Comparison of ENCODE assay signal across 20 cellular contexts in the genomic region with DNA sequence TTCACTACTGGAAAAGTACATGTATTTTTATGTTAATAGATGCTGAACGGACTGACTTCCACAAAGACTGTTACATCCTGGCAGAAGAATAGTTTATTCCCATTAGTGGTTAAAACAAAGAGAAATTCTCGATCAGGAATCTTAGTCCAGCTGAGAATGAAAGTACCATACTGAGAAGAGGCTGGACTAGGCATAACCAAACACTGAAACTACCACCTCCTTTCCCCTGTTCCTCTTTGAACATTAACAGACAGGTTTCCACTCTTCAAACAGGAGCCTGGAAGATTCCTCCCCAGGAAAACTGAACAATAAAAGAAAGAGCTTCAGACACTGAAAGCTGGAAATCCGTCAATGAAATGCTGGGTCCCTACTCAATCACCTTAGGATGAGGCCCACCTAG. TPM values are rescaled to one million over a fixed set of nuclear protein-coding genes. Genes with fewer than 3 reads are reported as not detected.
DNase-seq lines count a peak whose midpoint lies in the region; ATAC-seq and TF ChIP-seq lines count a peak whose summit lies in the region.
"Had no signal": no experiment of that assay in that cellular context is flagged by ENCODE, and none has a peak within 500 bp of the region (broad histone marks: within the 10 kb centered on the region; RNA-seq: fewer than 3 reads in every experiment).

No MANE protein-coding gene starts in this region.

- peaks cover 2% of the 10 kb centered on the region for H3K27me3 Mint-ChIP-seq in GM23338 (ENCODE audit: insufficient read depth, low read depth, poor library complexity)
- H3K27me3 Mint-ChIP-seq in activated CD4-positive, alpha-beta T cell treated with anti-CD3 and anti-CD28 coated beads, Interleukin-2, amount 10 ng/mL, durations not matched to agents 24 days and 14 days, result no peaks in the 10 kb centered on the region
- H3K27me3 Mint-ChIP-seq: activated CD4-positive, alpha-beta memory T cell treated with anti-CD3 and anti-CD28 coated beads for 36 hours; activated naive CD8-positive, alpha-beta T cell treated with anti-CD3 and anti-CD28 coated beads, Interleukin-2, amount 50 U/mL, for 24 hours; naive thymus-derived CD8-positive, alpha-beta T cell had no signal

- H2BK12ac ChIP-seq in trophoblast cell (ENCODE audit: low read length), result no peak overlapping the region

- intact Hi-C loops in activated CD4-positive, alpha-beta T cell treated with anti-CD3 and anti-CD28 coated beads, Interleukin-2, amount 10 ng/mL, durations not matched to agents 24 days and 14 days (cut with micrococcal nuclease), result no loop called here
- intact Hi-C loops in left ventricle myocardium inferior (cut with micrococcal nuclease), result no loop called here

- peaks cover 20% of the 10 kb centered on the region for H3K4me1 Mint-ChIP-seq in GM23338
- H3K4me1 Mint-ChIP-seq in activated CD4-positive, alpha-beta T cell treated with anti-CD3 and anti-CD28 coated beads, Interleukin-2, amount 10 ng/mL, durations not matched to agents 24 days and 14 days, result peaks cover 3% of the 10 kb centered on the region

- H4K20me1 ChIP-seq in GM23338 (replicated peaks; ENCODE audit: insufficient read depth), result no peaks in the 10 kb centered on the region; the same call in 1 of the 2 replicates

- no peak overlapping the region for H3K4me3 ChIP-seq in GM23338
- H3K4me3 ChIP-seq in RWPE2 (ENCODE audit: severe bottlenecking), result no peak overlapping the region
- no peak overlapping the region for H3K4me3 ChIP-seq in trophoblast cell (ENCODE audit: low read depth, low read length)
- no peak overlapping the region for H3K4me3 ChIP-seq in left ventricle myocardium inferior
- H3K4me3 ChIP-seq: lower lobe of right lung, prostate gland, SK-N-MC, uterus had no signal

- peaks cover 5% of the 10 kb centered on the region; the same call in 1 of the 3 replicates for H3K9me3 Mint-ChIP-seq in GM23338
- peaks cover 7% of the 10 kb centered on the region for H3K9me3 Mint-ChIP-seq in activated CD4-positive, alpha-beta T cell treated with anti-CD3 and anti-CD28 coated beads, Interleukin-2, amount 10 ng/mL, durations not matched to agents 24 days and 14 days

- H3K79me1 ChIP-seq in trophoblast cell (ENCODE audit: low read length), result peaks cover 3% of the 10 kb centered on the region

- H3K9ac ChIP-seq in trophoblast cell (ENCODE audit: low read length), result no peak overlapping the region

- H3K4ac ChIP-seq in trophoblast cell (ENCODE audit: low read depth, low read length), result no peak overlapping the region

- H2BK120ac ChIP-seq in trophoblast cell (ENCODE audit: insufficient read depth, low read length, poor library complexity), result peak overlapping the region; percentile 26

- no peaks in the 10 kb centered on the region for H3K27me3 ChIP-seq in GM23338 (ENCODE audit: insufficient read depth)
- H3K27me3 ChIP-seq in RWPE2 (ENCODE audit: insufficient read depth, poor library complexity, severe bottlenecking), result no peaks in the 10 kb centered on the region
- no peaks in the 10 kb centered on the region for H3K27me3 ChIP-seq in trophoblast cell (ENCODE audit: insufficient read depth, low read length)
- H3K27me3 ChIP-seq in left ventricle myocardium inferior (ENCODE audit: low read depth), result no peaks in the 10 kb centered on the region
- H3K27me3 ChIP-seq: uterus had no signal

- no peaks in the 10 kb centered on the region for H3K9me2 ChIP-seq in GM23338 (ENCODE audit: insufficient read depth)

- TF ChIP-seq CTCF in GM23338 (conservative IDR thresholded peaks at IDR 0.05; ENCODE audit: low read depth in 2 of 2) (no peak), RWPE2 (IDR thresholded peaks at IDR 0.05; ENCODE audit: poor library complexity, severe bottlenecking) (no peak), left ventricle myocardium inferior (IDR thresholded peaks at IDR 0.05; ENCODE audit: borderline replicate concordance) (no peak)

- no peak overlapping the region for H3K27ac Mint-ChIP-seq in GM23338
- no peak overlapping the region for H3K27ac Mint-ChIP-seq in activated CD4-positive, alpha-beta T cell treated with anti-CD3 and anti-CD28 coated beads, Interleukin-2, amount 10 ng/mL, durations not matched to agents 24 days and 14 days
- H3K27ac Mint-ChIP-seq: activated CD4-positive, alpha-beta memory T cell treated with anti-CD3 and anti-CD28 coated beads for 36 hours; activated naive CD8-positive, alpha-beta T cell treated with anti-CD3 and anti-CD28 coated beads, Interleukin-2, amount 50 U/mL, for 24 hours; activated T-helper 1 cell treated with anti-CD3 and anti-CD28 coated beads, Interleukin-12 subunit alpha, Interleukin-12 subunit beta, Interleukin-2, Interleukin-4 antibody, amounts not matched to agents 30 ng/mL and 10 ng/mL and 1 ng/mL, durations not matched to agents 14 hours and 24 hours and 36 hours; naive thymus-derived CD8-positive, alpha-beta T cell had no signal

- H4K91ac ChIP-seq in trophoblast cell (ENCODE audit: low read depth, low read length), result peak overlapping the region; percentile 71

- H3K27ac ChIP-seq in GM23338 (ENCODE audit: low read depth), result no peak overlapping the region
- peak overlapping the region; percentile 6 for H3K27ac ChIP-seq in RWPE2 (ENCODE audit: poor library complexity, severe bottlenecking)
- peak overlapping the region; percentile 51 for H3K27ac ChIP-seq in trophoblast cell (ENCODE audit: low read depth, low read length)
- H3K27ac ChIP-seq in left ventricle myocardium inferior (replicated peaks), result no peak overlapping the region
- H3K27ac ChIP-seq: lower lobe of right lung, SK-N-MC, uterus had no signal

- no CpG with 5 or more reads among the region's 3 CpGs for WGBS in trophoblast cell (ENCODE audit: extremely low coverage, insufficient coverage, insufficient read length)

- no peaks in the 10 kb centered on the region for H3F3A ChIP-seq in GM23338 (replicated peaks; ENCODE audit: low read depth)

- H3K4me3 Mint-ChIP-seq in GM23338, result no peak overlapping the region
- H3K4me3 Mint-ChIP-seq in activated CD4-positive, alpha-beta T cell treated with anti-CD3 and anti-CD28 coated beads, Interleukin-2, amount 10 ng/mL, durations not matched to agents 24 days and 14 days, result no peak overlapping the region
- H3K4me3 Mint-ChIP-seq: activated CD4-positive, alpha-beta memory T cell treated with anti-CD3 and anti-CD28 coated beads for 36 hours; activated naive CD8-positive, alpha-beta T cell treated with anti-CD3 and anti-CD28 coated beads, Interleukin-2, amount 50 U/mL, for 24 hours; activated T-helper 1 cell treated with anti-CD3 and anti-CD28 coated beads, Interleukin-12 subunit alpha, Interleukin-12 subunit beta, Interleukin-2, Interleukin-4 antibody, amounts not matched to agents 30 ng/mL and 10 ng/mL and 1 ng/mL, durations not matched to agents 14 hours and 24 hours and 36 hours; naive thymus-derived CD8-positive, alpha-beta T cell had no signal

- no peak overlapping the region for H3K18ac ChIP-seq in trophoblast cell (ENCODE audit: low read length)

- no peak overlapping the region for H2AFZ ChIP-seq in GM23338
- H2AFZ ChIP-seq in trophoblast cell (ENCODE audit: insufficient read depth, low read length, poor library complexity), result no peak overlapping the region

- H3K9me3 ChIP-seq in RWPE2 (ENCODE audit: severe bottlenecking) (no peaks in the 10 kb centered on the region), trophoblast cell (ENCODE audit: insufficient read depth, low read depth, low read length) (no peaks in the 10 kb centered on the region), left ventricle myocardium inferior (replicated peaks) (peaks cover 10% of the 10 kb centered on the region)
- H3K9me3 ChIP-seq: lower lobe of right lung, prostate gland, uterus had no signal

- peaks cover 31% of the 10 kb centered on the region for H3K36me3 Mint-ChIP-seq in GM23338 (ENCODE audit: low read depth)
- H3K36me3 Mint-ChIP-seq in activated CD4-positive, alpha-beta T cell treated with anti-CD3 and anti-CD28 coated beads, Interleukin-2, amount 10 ng/mL, durations not matched to agents 24 days and 14 days (ENCODE audit: low read depth), result peaks cover 35% of the 10 kb centered on the region

- peak overlapping the region; percentile 44 for H3K4me2 ChIP-seq in GM23338
- H3K4me2 ChIP-seq in trophoblast cell (ENCODE audit: low read length), result no peak overlapping the region

- H2AK5ac ChIP-seq in trophoblast cell (ENCODE audit: low read length), result no peak overlapping the region

- H2BK5ac ChIP-seq in trophoblast cell (ENCODE audit: low read depth, low read length, poor library complexity), result no peak overlapping the region

- H3K36me3 ChIP-seq in GM23338 (ENCODE audit: insufficient read depth), result no peaks in the 10 kb centered on the region
- 0 out of 2 replicates have a peak, but pooled peaks cover 7% of the 10 kb centered on the region for H3K36me3 ChIP-seq in RWPE2 (ENCODE audit: low read depth)
- peaks cover 0 to 2% of the 10 kb centered on the region in 2 experiments for H3K36me3 ChIP-seq in trophoblast cell (ENCODE audit: control insufficient read depth in 1 of 2, insufficient read depth in 2 of 2, low read length in 2 of 2)
- H3K36me3 ChIP-seq in left ventricle myocardium inferior, result peaks cover 24% of the 10 kb centered on the region
- H3K36me3 ChIP-seq: prostate gland, uterus had no signal

- peak; percentile 63 for ATAC-seq in GM18907 (IDR thresholded peaks at IDR 0.05; ENCODE audit: unreplicated experiment)
- no peak for ATAC-seq in GM23338
- ATAC-seq in RWPE2 (ENCODE audit: low read depth), result no peak
- no peak for ATAC-seq in HG03571 (IDR thresholded peaks at IDR 0.05; ENCODE audit: unreplicated experiment)
- ATAC-seq: activated naive CD8-positive, alpha-beta T cell treated with anti-CD3 and anti-CD28 coated beads, Interleukin-2, amount 50 U/mL, for 24 hours; naive thymus-derived CD8-positive, alpha-beta T cell had no signal

- no peak overlapping the region for H4K8ac ChIP-seq in trophoblast cell (ENCODE audit: low read depth, low read length)

- H3K4me1 ChIP-seq in GM23338 (ENCODE audit: insufficient read depth) (peaks cover 16% of the 10 kb centered on the region), RWPE2 (ENCODE audit: insufficient read depth, poor library complexity, severe bottlenecking) (peaks cover 10% of the 10 kb centered on the region), trophoblast cell (ENCODE audit: control insufficient read depth in 1 of 2, insufficient read depth in 2 of 2, low read length in 2 of 2) (peaks cover 0 to 2% of the 10 kb centered on the region in 2 experiments), left ventricle myocardium inferior (no peaks in the 10 kb centered on the region)
- H3K4me1 ChIP-seq: prostate gland, uterus had no signal

- peaks cover 12% of the 10 kb centered on the region for H3K79me2 ChIP-seq in GM23338 (replicated peaks; ENCODE audit: insufficient read depth)
- no peaks in the 10 kb centered on the region for H3K79me2 ChIP-seq in trophoblast cell (ENCODE audit: control insufficient read depth, insufficient read depth, low read length, poor library complexity)

- H4K12ac ChIP-seq in trophoblast cell (ENCODE audit: low read depth, low read length), result no peak overlapping the region

- H3K23ac ChIP-seq in trophoblast cell (ENCODE audit: low read length), result no peak overlapping the region

- DNase-seq in GM23338 (ENCODE audit: low spot score), result no peak
- no peak for DNase-seq in RWPE2 (ENCODE audit: low spot score)
- DNase-seq in trophoblast cell, result no peak
- DNase-seq in activated CD4-positive, alpha-beta T cell treated with anti-CD3 and anti-CD28 coated beads, Interleukin-2, amount 10 ng/mL, durations not matched to agents 24 days and 14 days, result no peak
- DNase-seq in GM03348 (ENCODE audit: low spot score), result no peak
- DNase-seq in left ventricle myocardium inferior, result no peak
- DNase-seq: activated CD4-positive, alpha-beta memory T cell treated with anti-CD3 and anti-CD28 coated beads for 36 hours; activated naive CD8-positive, alpha-beta T cell treated with anti-CD3 and anti-CD28 coated beads, Interleukin-2, amount 50 U/mL, for 24 hours; caudate nucleus; COR-L47; foreskin melanocyte; lower lobe of right lung; naive thymus-derived CD8-positive, alpha-beta T cell; stimulated activated naive CD4-positive, alpha-beta T cell; uterus had no signal

- H3K14ac ChIP-seq in trophoblast cell (ENCODE audit: low read length), result no peak overlapping the region

RNA-seq across cellular contexts. Expression of a gene that starts 25.8 kb away (rescaled TPM):
- 25.4 and 37.5 TPM in 2 replicates for total RNA-seq in GM23338 (2014; rRNA removed; shearing (Covaris generic))
- 8.1 and 12.1 TPM in 2 replicates for polyA plus RNA-seq in GM23338 (2016; fragmentation: Nextera tagmentation; extraction: Ambion mirVana)
- polyA plus RNA-seq in trophoblast cell (2013), result 13.6 and 13.9 TPM in 2 replicates
- 31.6 and 37.7 TPM in 2 replicates for total RNA-seq in activated CD4-positive, alpha-beta T cell treated with anti-CD3 and anti-CD28 coated beads, Interleukin-2, amount 10 ng/mL, durations not matched to agents 24 days and 14 days
- 8.5 TPM for total RNA-seq in left ventricle myocardium inferior

Comparison
In these comparisons a context has a peak if more than half of its experiments do, and no peak if none do; other contexts are left out.
1. H3K27ac ChIP-seq: peak in RWPE2 (single experiment) and trophoblast cell (single experiment); none in GM23338 (single experiment) and left ventricle myocardium inferior (single experiment).